13 cellular contexts compared by ENCODE assay signal in the genomic region with DNA sequence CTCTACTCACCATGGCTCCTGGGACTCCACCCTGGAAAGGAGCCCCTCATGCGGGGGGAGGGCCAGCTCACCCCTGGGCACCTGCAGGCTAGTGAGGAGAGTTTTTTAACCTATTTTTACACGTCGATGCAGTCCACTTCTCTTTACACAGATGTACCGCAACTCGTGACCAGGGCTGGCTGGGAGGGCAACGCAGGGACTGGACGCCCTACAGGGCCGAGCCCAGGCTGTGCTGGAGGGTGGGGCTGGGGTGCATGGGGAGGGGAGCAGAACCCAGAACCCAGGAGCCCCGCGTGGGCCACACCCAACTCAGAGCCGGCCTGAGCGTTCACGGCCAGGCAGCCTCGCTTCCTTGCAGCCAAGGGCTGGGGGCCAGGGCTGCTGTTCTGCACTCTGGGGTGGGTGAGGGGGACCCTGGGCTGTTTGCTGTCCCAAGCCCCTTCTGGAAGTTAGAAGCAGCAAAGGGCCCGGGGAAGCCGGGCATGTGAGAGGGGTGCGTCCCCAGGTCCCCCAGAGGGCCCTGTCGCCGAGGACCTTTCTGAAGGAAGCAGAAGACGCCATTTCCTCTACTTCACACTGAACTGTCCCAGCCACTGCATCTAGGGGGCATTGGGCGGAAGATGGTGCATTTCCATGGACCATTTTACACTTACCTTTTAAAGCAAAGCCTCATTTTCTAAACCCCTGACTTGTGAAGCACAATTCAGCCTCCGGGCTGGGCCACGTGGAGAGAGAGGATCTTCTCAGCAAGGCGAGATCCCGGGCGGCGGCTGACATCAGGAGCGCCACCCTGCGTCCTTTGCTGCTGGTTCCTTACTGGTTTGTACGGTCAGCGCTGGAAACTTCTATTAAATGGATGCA.
"Had no signal": no experiment of that assay in that cellular context is flagged by ENCODE, and none has a peak within 500 bp of the region (broad histone marks: within the 10 kb centered on the region; RNA-seq: fewer than 3 reads in every experiment).

No MANE protein-coding gene starts in this region.

- FAIRE-seq: islet of Langerhans had no signal

- DNase-seq: activated CD8-positive, alpha-beta T cell treated with anti-CD3 and anti-CD28 coated beads for 36 hours; activated effector memory CD4-positive, alpha-beta T cell treated with anti-CD3 and anti-CD28 coated beads, Interleukin-2, amount 50 U/mL, for 16 hours; activated T-cell treated with anti-CD3 and anti-CD28 coated beads, Interleukin-2, amount 50 U/mL, for 4 hours; adrenal gland; dorsolateral prefrontal cortex; endodermal cell; midbrain; stimulated activated CD4-positive, alpha-beta T cell treated with anti-CD3 and anti-CD28 coated beads, Interleukin-2, amount 100 ng/mL, for 24 hours; T-helper 9 cell had no signal

- H3K4me3 ChIP-seq: adrenal gland, cardiac muscle cell, dorsolateral prefrontal cortex, tibial nerve had no signal

- H3K27me3 ChIP-seq: cardiac muscle cell, dorsolateral prefrontal cortex had no signal

- H3K36me3 ChIP-seq: adrenal gland, cardiac muscle cell, tibial nerve had no signal

- ATAC-seq: activated CD8-positive, alpha-beta T cell treated with anti-CD3 and anti-CD28 coated beads for 36 hours; activated T-cell treated with anti-CD3 and anti-CD28 coated beads, Interleukin-2, amount 50 U/mL, for 4 hours had no signal

- H3K27ac ChIP-seq: adrenal gland, cardiac muscle cell, dorsolateral prefrontal cortex, tibial nerve, VCaP had no signal

- H3K9me3 ChIP-seq: adrenal gland, tibial nerve had no signal

- H3K4me1 ChIP-seq: adrenal gland had no signal
